In the genomic region with DNA sequence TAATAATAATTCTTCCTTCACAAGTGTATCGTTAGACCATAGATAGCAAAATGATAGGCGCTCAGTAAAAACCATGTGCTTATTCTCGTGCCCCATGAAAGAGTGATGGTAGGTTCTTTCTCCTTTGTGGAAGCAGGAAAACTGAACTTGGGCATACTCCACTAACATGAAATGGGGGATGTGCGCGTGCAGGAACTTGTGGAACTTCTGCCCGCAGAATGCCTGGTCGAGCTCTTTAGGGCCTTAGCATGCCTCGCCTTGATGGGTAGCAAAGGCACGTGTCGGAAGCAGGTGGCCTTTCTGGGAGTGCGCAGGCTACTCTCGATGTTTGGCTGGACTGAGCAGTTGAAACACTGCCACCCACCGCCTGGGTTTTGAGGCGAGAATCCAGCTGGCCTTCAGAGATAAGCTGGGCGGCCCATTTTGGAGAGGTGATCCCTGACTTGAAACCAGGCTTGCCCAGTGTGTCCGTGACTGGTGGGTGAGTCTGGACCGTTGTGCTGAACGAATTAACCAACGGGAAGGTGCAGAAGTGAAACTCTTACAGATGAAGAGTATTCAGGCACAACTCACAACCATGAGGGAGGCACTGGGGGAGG, we compare ENCODE assay signal across 7 cellular contexts. TPM values are rescaled to one million over a fixed set of nuclear protein-coding genes. Genes with fewer than 3 reads are reported as not detected.
DNase-seq lines count a peak whose midpoint lies in the region; ATAC-seq, FAIRE-seq and TF ChIP-seq lines count a peak whose summit lies in the region.

No MANE protein-coding gene starts in this region.

- peaks cover 13% of the 10 kb centered on the region for H3K79me2 ChIP-seq in neural cell (replicated peaks; ENCODE audit: insufficient read depth, low read length)

- TF ChIP-seq CTCF in GM12875 (IDR thresholded peaks at IDR 0.05; ENCODE audit: borderline replicate concordance, insufficient read depth, low read depth, low read length) = peak; percentile 4; the same call in 1 of the 2 replicates
- TF ChIP-seq CTCF in neural cell (IDR thresholded peaks at IDR 0.05; ENCODE audit: poor library complexity, severe bottlenecking) = no peak
- peak in 3 of 4 experiments; percentile 16 to 23 (median 22) for TF ChIP-seq CTCF in uterus (IDR thresholded peaks at IDR 0.05)

- H3K4me2 ChIP-seq in neural cell (ENCODE audit: low read length) = peak overlapping the region; percentile 71

- TF ChIP-seq EP300 in neural cell (conservative IDR thresholded peaks at IDR 0.05; ENCODE audit: poor library complexity, severe bottlenecking) = no peak

- H3F3A ChIP-seq in neural cell (ENCODE audit: insufficient read depth, low read length, poor library complexity, severe bottlenecking) = peaks cover 4% of the 10 kb centered on the region

- no peak for TF ChIP-seq POLR2A in uterus (IDR thresholded peaks at IDR 0.05)

- no peak for FAIRE-seq in frontal cortex (lab: Jason Lieb, UNC)

- H3K27ac ChIP-seq in neural cell (ENCODE audit: low read length) = peak overlapping the region; percentile 86
- H3K27ac ChIP-seq in uterus = peak overlapping the region; percentile 89 to 91

- H4K20me1 ChIP-seq in neural cell (ENCODE audit: insufficient read depth) = no peaks in the 10 kb centered on the region

- H3K36me3 ChIP-seq in neural cell (ENCODE audit: insufficient read depth, low read length) (no peaks in the 10 kb centered on the region), uterus (no peaks in the 10 kb centered on the region)

- peak; percentile 10 for ATAC-seq in HG03439 (IDR thresholded peaks at IDR 0.05; ENCODE audit: unreplicated experiment)

- H3K4me3 ChIP-seq in GM12875 (ENCODE audit: low read depth, low read length) (peak overlapping the region; percentile 83), neural cell (ENCODE audit: low read length) (peak overlapping the region; percentile 75), uterus (peak overlapping the region; percentile 62 to 85)

- intact Hi-C loops in uterus (cut with DNase I; ENCODE audit: low total_unique reads) = no loop called here

- H3K27me3 ChIP-seq in neural cell (ENCODE audit: insufficient read depth, low read depth, low read length) = no peaks in the 10 kb centered on the region
- no peaks in the 10 kb centered on the region for H3K27me3 ChIP-seq in uterus

- H3K9ac ChIP-seq in neural cell (ENCODE audit: low read length) = peak overlapping the region; percentile 76

- H3K9me2 ChIP-seq in neural cell (ENCODE audit: insufficient read depth, low read length) = no peaks in the 10 kb centered on the region

- peak overlapping the region; percentile 89 for H2AFZ ChIP-seq in neural cell (ENCODE audit: low read depth, low read length)

- DNase-seq in NOMO-1 treated with DMSO at 0.1 percent for 48 hours (lab: John Stamatoyannopoulos, UW; ENCODE audit: unreplicated experiment) (peak; percentile 42), frontal cortex (ENCODE audit: low spot score in 2 of 2) (peak; percentile 47 to 48), uterus (peak; percentile 49 to 59)
- DNase-seq in activated effector memory CD4-positive, alpha-beta T cell treated with Interleukin-2 at 50 U/mL for 16 hours = peak; percentile 2

- H3K9me3 ChIP-seq in neural cell (ENCODE audit: low read length) (no peaks in the 10 kb centered on the region), uterus (no peaks in the 10 kb centered on the region)

- no peaks in the 10 kb centered on the region for H3K4me1 ChIP-seq in uterus

- TF ChIP-seq RAD21 in neural cell (conservative IDR thresholded peaks at IDR 0.05) = no peak

TF ChIP-seq in neural cell, 6 proteins besides CTCF, POLR2A, EP300 and RAD21:
- TF ChIP-seq MXI1 (conservative IDR thresholded peaks at IDR 0.05; ENCODE audit: poor library complexity, severe bottlenecking) = peak; percentile 51
- no peak for TF ChIP-seq REST (IDR thresholded peaks at IDR 0.05; ENCODE audit: borderline replicate concordance)

RNA-seq across cellular contexts. Expression of gene PCCB, which starts 0.8 kb away (rescaled TPM):
- total RNA-seq in frontal cortex (41.2 TPM), uterus (10 to 100 TPM; 12.9 to 42.8 (median 17.2) TPM)
- polyA plus RNA-seq in neural cell = 18.3 and 26.9 TPM in 2 replicates
- polyA minus RNA-seq in neural cell = 37.2 and 44.6 TPM in 2 replicates

RNA-seq across cellular contexts. Expression of gene MSL2, which starts 54.8 kb away (rescaled TPM):
- total RNA-seq in frontal cortex (23.6 TPM), uterus (10 to 100 TPM; 17.7 to 53.0 (median 32.9) TPM)
- 12.8 and 14.9 TPM in 2 replicates for polyA plus RNA-seq in neural cell
- 52.3 and 58.1 TPM in 2 replicates for polyA minus RNA-seq in neural cell

Comparison
In these comparisons a context has a peak if more than half of its experiments do, and no peak if none do; other contexts are left out.
1. Peak in every context shown above with its lines: DNase-seq, ATAC-seq, H3K4me3 ChIP-seq and H3K27ac ChIP-seq.
2. DNase-seq: peak in every context shown above with its lines; median percentile 54 in uterus; 48 in frontal cortex; 42 in NOMO-1 treated with DMSO at 0.1 percent for 48 hours; 2 in activated effector memory CD4-positive, alpha-beta T cell treated with Interleukin-2 at 50 U/mL for 16 hours.